Comparison of ENCODE assay signal across 34 cellular contexts in the genomic region with DNA sequence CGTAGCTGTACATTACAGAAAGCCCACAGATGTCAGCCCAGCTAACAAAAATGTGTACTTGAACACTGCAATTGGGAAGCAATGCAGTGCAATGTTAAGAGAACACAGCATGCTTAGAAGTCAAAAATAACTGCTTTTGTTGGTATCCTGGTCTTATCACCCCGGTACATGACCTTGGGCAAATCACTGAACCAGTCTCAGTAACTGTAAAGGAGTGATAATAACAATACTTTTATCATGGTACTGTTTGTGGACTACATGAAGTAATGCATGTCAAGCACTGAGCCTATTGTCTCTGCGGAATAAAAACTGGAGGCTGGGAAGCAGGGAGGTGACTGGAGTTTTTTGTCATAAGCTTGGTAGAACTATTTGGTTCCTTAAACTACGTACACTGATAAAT. TPM values are rescaled to one million over a fixed set of nuclear protein-coding genes. Genes with fewer than 3 reads are reported as not detected.
"Had no signal": no experiment of that assay in that cellular context is flagged by ENCODE, and none has a peak within 500 bp of the region (broad histone marks: within the 10 kb centered on the region; RNA-seq: fewer than 3 reads in every experiment).

No MANE protein-coding gene starts in this region.

- H3K4me3 ChIP-seq: adrenal gland, ascending aorta, breast epithelium, hepatocyte, left lung, ovary, right lobe of liver, skin epidermis, stomach, vagina had no signal

- H3K27ac ChIP-seq: adrenal gland, ascending aorta, epithelial cell of prostate, hepatocyte, left lung, neutrophil, ovary, right lobe of liver, vagina had no signal

- H3K9me3 Mint-ChIP-seq: activated B cell treated with CpG ODN at 0.5 μM for 24 hours; activated T-cell treated with anti-CD3 and anti-CD28 coated beads, Interleukin-2, amount 50 U/mL, for 24 hours; activated T-helper 2 cell treated with anti-CD3 and anti-CD28 coated beads, Interferon-gamma antibody, Interleukin-2, Interleukin-4, amounts not matched to agents 10 μg/mL and 5 μg/mL and 100 μg/mL, durations not matched to agents 14 hours and 24 hours and 36 hours; immature natural killer cell; nephron; stimulated activated effector memory CD8-positive, alpha-beta T cell treated with anti-CD3 and anti-CD28 coated beads, Interleukin-12 subunit alpha, Interleukin-12 subunit beta, amount 100 ng/mL, for 72 hours had no signal

- H3K27ac Mint-ChIP-seq: activated B cell treated with CpG ODN at 0.5 μM for 24 hours; activated CD4-positive, alpha-beta T cell treated with anti-CD3 and anti-CD28 coated beads for 36 hours; activated naive CD8-positive, alpha-beta T cell; activated T-cell treated with anti-CD3 and anti-CD28 coated beads, Interleukin-2, amount 50 U/mL, for 24 hours; activated T-helper 2 cell treated with anti-CD3 and anti-CD28 coated beads, Interferon-gamma antibody, Interleukin-2, Interleukin-4, amounts not matched to agents 10 μg/mL and 5 μg/mL and 100 μg/mL, durations not matched to agents 14 hours and 24 hours and 36 hours; nephron had no signal

- H3K27me3 Mint-ChIP-seq: activated B cell treated with CpG ODN at 0.5 μM for 24 hours; activated CD4-positive, alpha-beta T cell treated with anti-CD3 and anti-CD28 coated beads for 36 hours; activated naive CD8-positive, alpha-beta T cell; activated T-cell treated with anti-CD3 and anti-CD28 coated beads, Interleukin-2, amount 50 U/mL, for 24 hours had no signal

- DNase-seq: activated B cell treated with CpG ODN at 0.5 μM for 24 hours; activated CD4-positive, alpha-beta T cell treated with anti-CD3 and anti-CD28 coated beads for 36 hours; activated CD4-positive, alpha-beta T cell treated with anti-CD3 and anti-CD28 coated beads, Interleukin-2, amount 50 U/mL, for 4 hours; activated CD8-positive, alpha-beta memory T cell treated with anti-CD3 and anti-CD28 coated beads for 24 hours; activated CD8-positive, alpha-beta memory T cell treated with anti-CD3 and anti-CD28 coated beads, Interleukin-2, amount 50 U/mL, for 4 hours; activated naive CD4-positive, alpha-beta T cell; activated T-cell treated with anti-CD3 and anti-CD28 coated beads, Interleukin-2, amount 50 U/mL, for 24 hours; cerebellar nuclear complex; cortex of kidney; immature natural killer cell; left lung; mammary epithelial cell; right lobe of liver; stimulated activated CD4-positive, alpha-beta T cell treated with anti-CD3 and anti-CD28 coated beads, Interleukin-2, amount 100 ng/mL, for 24 hours; stomach; trophoblast cell had no signal

- H3K4me3 Mint-ChIP-seq: activated B cell treated with CpG ODN at 0.5 μM for 24 hours; activated CD4-positive, alpha-beta T cell treated with anti-CD3 and anti-CD28 coated beads for 36 hours; activated naive CD8-positive, alpha-beta T cell; activated T-cell treated with anti-CD3 and anti-CD28 coated beads, Interleukin-2, amount 50 U/mL, for 24 hours; immature natural killer cell; nephron; stimulated activated effector memory CD8-positive, alpha-beta T cell treated with anti-CD3 and anti-CD28 coated beads, Interleukin-12 subunit alpha, Interleukin-12 subunit beta, amount 100 ng/mL, for 72 hours had no signal

- H3K9me3 ChIP-seq: adrenal gland, ascending aorta, breast epithelium, left lung, neutrophil, ovary, right lobe of liver, stomach, vagina had no signal

- ATAC-seq: activated CD4-positive, alpha-beta T cell treated with anti-CD3 and anti-CD28 coated beads for 36 hours; left lung; right lobe of liver; stimulated activated effector memory CD8-positive, alpha-beta T cell treated with anti-CD3 and anti-CD28 coated beads, Interleukin-12 subunit alpha, Interleukin-12 subunit beta, amount 100 ng/mL, for 72 hours had no signal

- H3K27me3 ChIP-seq: adrenal gland, ascending aorta, breast epithelium, hepatocyte, left lung, neutrophil, ovary, right lobe of liver, stomach, vagina had no signal

- H3K36me3 ChIP-seq: breast epithelium, ovary had no signal

- H3K36me3 Mint-ChIP-seq: activated naive CD8-positive, alpha-beta T cell had no signal

RNA-seq across cellular contexts. Expression of gene SPDEF, which starts 44.7 kb away (rescaled TPM):
- total RNA-seq: ascending aorta; kidney epithelial cell; myocyte; pulmonary artery endothelial cell; right lobe of liver; T-helper 2 cell treated with Interferon-gamma antibody and Interleukin-4, amounts not matched to agents 100 ng/mL and 5 ng/mL, for 36 hours; temporal lobe; vagina had no signal
- polyA plus RNA-seq: immature natural killer cell, mammary epithelial cell had no signal
